Comparison of ENCODE assay signal across 8 cellular contexts in the genomic region with DNA sequence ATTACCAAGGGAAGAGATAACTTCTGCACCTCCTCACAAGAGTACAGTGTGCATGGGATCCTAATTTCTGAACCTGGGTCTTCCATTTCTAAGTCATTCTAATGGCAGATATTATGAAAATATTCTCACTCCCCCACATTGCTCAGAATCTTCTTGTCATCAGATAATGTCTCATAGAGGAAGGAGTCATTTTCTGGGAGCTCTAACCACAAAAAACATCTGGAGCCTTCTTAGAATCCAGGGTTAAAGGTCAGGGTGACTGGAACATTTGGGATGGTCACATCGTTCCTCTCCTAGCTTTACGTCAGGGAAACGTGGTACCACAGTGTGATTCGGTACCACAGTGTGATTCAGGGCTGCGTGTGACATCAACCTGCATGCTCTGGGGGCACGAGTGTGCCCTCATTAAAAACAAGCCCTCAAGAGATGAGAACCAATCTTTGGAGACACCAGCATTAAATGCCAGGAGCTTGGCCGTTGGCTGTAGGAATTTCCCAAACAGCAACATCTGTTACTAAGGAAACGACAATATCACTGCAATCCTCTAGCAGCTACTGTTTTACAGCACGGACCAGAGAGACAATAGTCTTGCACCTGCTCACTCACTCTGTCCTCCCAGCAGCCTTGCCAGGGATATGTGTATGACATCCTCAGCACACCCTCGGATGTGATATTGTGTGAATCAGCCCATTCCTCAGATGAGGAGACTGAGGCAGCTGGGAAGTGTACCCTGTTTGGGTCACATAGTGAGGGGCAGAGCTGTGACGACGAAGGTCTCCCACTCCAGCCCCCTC.
DNase-seq lines count a peak whose midpoint lies in the region; ATAC-seq and TF ChIP-seq lines count a peak whose summit lies in the region.

No MANE protein-coding gene starts in this region.

- peaks cover 25% of the 10 kb centered on the region for H3K4me1 Mint-ChIP-seq in MCF 10A (ENCODE audit: insufficient read depth, unreplicated experiment)

- H2AFZ ChIP-seq in mammary epithelial cell (ENCODE audit: low read depth, low read length): no peak overlapping the region

- H3K18ac ChIP-seq in mesendoderm (ENCODE audit: low read length): no peak overlapping the region

- BruUV-seq in MCF 10A (replicated peaks; lab: Mats Ljungman, UMichigan) (no TSS peak), mammary epithelial cell (replicated peaks; lab: Mats Ljungman, UMichigan) (no TSS peak)

- no peak overlapping the region for H2AK5ac ChIP-seq in mesendoderm (ENCODE audit: low read length)

- 54% methylated on average over 10 of the region's 12 CpGs for WGBS in mammary epithelial cell (ENCODE audit: low coverage, missing lambda C conversion rate)
- WGBS in mesendoderm (ENCODE audit: extremely low coverage, insufficient coverage, low lambda C conversion rate): no CpG with 5 or more reads among the region's 12 CpGs

- H3K9me3 ChIP-seq in mammary epithelial cell (replicated peaks; ENCODE audit: insufficient read depth, low read length) (no peaks in the 10 kb centered on the region), breast epithelium (peaks cover 0 to 6% of the 10 kb centered on the region in 2 donors)

- H3K36me3 ChIP-seq in mammary epithelial cell (ENCODE audit: insufficient read depth, low read length) (no peaks in the 10 kb centered on the region), breast epithelium (no peaks in the 10 kb centered on the region), mesendoderm (ENCODE audit: control insufficient read depth, insufficient read depth, low read length) (no peaks in the 10 kb centered on the region)

- H2BK120ac ChIP-seq in mesendoderm (ENCODE audit: low read depth, low read length): no peak overlapping the region

- in situ Hi-C loops in mammary epithelial cell (cut with MboI; ENCODE audit: low sequenced_read_pairs in 2 of 2): no loop called here

- no peak overlapping the region for H3K4me2 ChIP-seq in mammary epithelial cell (ENCODE audit: insufficient read depth, low read depth, low read length)
- H3K4me2 ChIP-seq in mesendoderm (ENCODE audit: low read length): no peak overlapping the region

- H4K20me1 ChIP-seq in mammary epithelial cell (ENCODE audit: insufficient read depth, low read length): no peaks in the 10 kb centered on the region

- H3K4ac ChIP-seq in mesendoderm (ENCODE audit: low read depth, low read length): no peak overlapping the region

- H3K4me1 ChIP-seq in mammary epithelial cell (ENCODE audit: insufficient read depth, low read length): peaks cover 10% of the 10 kb centered on the region
- H3K4me1 ChIP-seq in breast epithelium: peaks cover 0 to 15% of the 10 kb centered on the region in 2 donors
- no peaks in the 10 kb centered on the region for H3K4me1 ChIP-seq in mesendoderm (ENCODE audit: control insufficient read depth, low read depth, low read length)

- ATAC-seq in HG03135 (IDR thresholded peaks at IDR 0.05; ENCODE audit: unreplicated experiment) (no peak), GM19455 (IDR thresholded peaks at IDR 0.05; ENCODE audit: unreplicated experiment) (no peak)

- TF ChIP-seq POLR2A in breast epithelium (IDR thresholded peaks at IDR 0.05): no peak

- dilution Hi-C loops in mammary epithelial cell (cut with HindIII; ENCODE audit: low sequenced_read_pairs): no loop called here

- H3K23ac ChIP-seq in mesendoderm (ENCODE audit: low read length): no peak overlapping the region

- intact Hi-C loops in MCF 10A (cut with micrococcal nuclease): no loop called here
- intact Hi-C loops in mammary epithelial cell (cut with micrococcal nuclease): no loop called here
- intact Hi-C loops in breast epithelium (cut with DNase I; ENCODE audit: low total_unique reads): no loop called here

- H4K8ac ChIP-seq in mesendoderm (ENCODE audit: low read depth, low read length): no peak overlapping the region

- H2BK15ac ChIP-seq in mesendoderm (replicated peaks; ENCODE audit: low read depth): no peak overlapping the region

- H4K5ac ChIP-seq in mesendoderm (ENCODE audit: low read length): no peak overlapping the region

- TF ChIP-seq CTCF in MCF 10A (IDR thresholded peaks at IDR 0.05; ENCODE audit: unreplicated experiment): no peak
- TF ChIP-seq CTCF in mammary epithelial cell (conservative IDR thresholded peaks at IDR 0.05 in 1 of 2, IDR thresholded peaks at IDR 0.05 in 1 of 2; ENCODE audit: extremely low read depth in 1 of 2, insufficient read depth in 1 of 2, low read depth in 1 of 2, low read length in 2 of 2): no peak
- no peak for TF ChIP-seq CTCF in breast epithelium (IDR thresholded peaks at IDR 0.05)

- peak overlapping the region; percentile 66 for H3K27ac Mint-ChIP-seq in MCF 10A (ENCODE audit: low read depth, unreplicated experiment)

- H3K27me3 Mint-ChIP-seq in MCF 10A (ENCODE audit: insufficient read depth, unreplicated experiment): no peaks in the 10 kb centered on the region

- DNase-seq in MCF 10A (ENCODE audit: unreplicated experiment) (no peak), mammary epithelial cell (no peak), breast epithelium (ENCODE audit: low spot score in 2 of 2) (no peak), mesendoderm (peak; percentile 51), DMS114 treated with DMSO at 0.1 percent for 48 hours (lab: John Stamatoyannopoulos, UW; ENCODE audit: unreplicated experiment) (no peak), SIG-M5 treated with dmso at 0.1 percent for 504 hours (lab: John Stamatoyannopoulos, UW; ENCODE audit: unreplicated experiment) (no peak)

- H3K27me3 ChIP-seq in mammary epithelial cell (ENCODE audit: insufficient read depth, low read length): no peaks in the 10 kb centered on the region
- no peaks in the 10 kb centered on the region for H3K27me3 ChIP-seq in breast epithelium
- H3K27me3 ChIP-seq in mesendoderm (ENCODE audit: insufficient read depth, low read length, poor library complexity): no peaks in the 10 kb centered on the region

- no peaks in the 10 kb centered on the region for H3K9me3 Mint-ChIP-seq in MCF 10A (ENCODE audit: unreplicated experiment)

- H3K79me1 ChIP-seq in mesendoderm (ENCODE audit: low read length): no peaks in the 10 kb centered on the region

- H3K27ac ChIP-seq in mammary epithelial cell (ENCODE audit: insufficient read depth, low read depth, low read length): no peak overlapping the region
- peak overlapping the region; percentile 64 to 89 for H3K27ac ChIP-seq in breast epithelium
- no peak overlapping the region for H3K27ac ChIP-seq in mesendoderm (ENCODE audit: low read depth, low read length)

- no peak overlapping the region for H3K4me3 ChIP-seq in mammary epithelial cell (replicated peaks in 1 of 3; ENCODE audit: insufficient read depth in 1 of 3, low read depth in 2 of 3, low read length in 3 of 3)
- no peak overlapping the region for H3K4me3 ChIP-seq in breast epithelium
- no peak overlapping the region for H3K4me3 ChIP-seq in mesendoderm (ENCODE audit: low read length)

- CTCF ChIA-PET in MCF 10A (lab: Yijun Ruan, JAX): interaction anchor here (1.2 kb wide), 1 partner anchor 72 kb away, joined by 3 read pairs; no protein-coding TSS in a partner anchor
- CTCF ChIA-PET in mammary epithelial cell (lab: Charles Lee; ENCODE audit: low non-redundant PET): interaction anchor here (0.6 kb wide), 1 partner anchor 134 kb away, joined by 6 read pairs; no protein-coding TSS in a partner anchor

- no peak overlapping the region for H3K9ac ChIP-seq in mammary epithelial cell (ENCODE audit: insufficient read depth, low read length)
- no peak overlapping the region for H3K9ac ChIP-seq in mesendoderm (ENCODE audit: low read length)

- H3K4me3 Mint-ChIP-seq in MCF 10A (ENCODE audit: unreplicated experiment): no peak overlapping the region

- no peaks in the 10 kb centered on the region for H3K79me2 ChIP-seq in mammary epithelial cell (ENCODE audit: insufficient read depth, low read length)
- H3K79me2 ChIP-seq in mesendoderm (ENCODE audit: control insufficient read depth, insufficient read depth, low read length): no peaks in the 10 kb centered on the region

- H2BK5ac ChIP-seq in mesendoderm (ENCODE audit: low read length): no peak overlapping the region

- POLR2A ChIA-PET in MCF 10A (lab: Yijun Ruan, JAX): interaction anchor here (1.1 to 1.6 kb wide), 3 partner anchors 15 to 43 kb away, joined by 3 to 5 read pairs (median 4); no protein-coding TSS in a partner anchor

- no peaks in the 10 kb centered on the region for H3K36me3 Mint-ChIP-seq in MCF 10A (ENCODE audit: insufficient read depth, unreplicated experiment)

- no peak overlapping the region for H3K56ac ChIP-seq in mesendoderm (ENCODE audit: low read length)

Comparison
In these comparisons a context has a peak if more than half of its experiments do, and no peak if none do; other contexts are left out.
1. H3K27ac ChIP-seq: peak in breast epithelium (2 of 2); none in mammary epithelial cell (single experiment) and mesendoderm (single experiment).